Comparison of ENCODE assay signal across 20 cellular contexts in genomic region chr4:111883557-111883999, GRCh38.
A peak's percentile ranks its signal among the peaks of the same experiment; 100 is the strongest.
DNase-seq lines count a peak whose midpoint lies in the region; TF ChIP-seq lines count a peak whose summit lies in the region.
"Had no signal": no experiment of that assay in that cellular context is flagged by ENCODE, and none has a peak within 500 bp of the region (broad histone marks: within the 10 kb centered on the region; RNA-seq: fewer than 3 reads in every experiment).

No MANE protein-coding gene starts in this region.

- no peaks in the 10 kb centered on the region for H3K27me3 Mint-ChIP-seq in activated T-cell treated with anti-CD3 and anti-CD28 coated beads, Interleukin-2, amount 50 U/mL, for 24 hours
- H3K27me3 Mint-ChIP-seq in activated T-helper 2 cell treated with anti-CD3 and anti-CD28 coated beads, Interferon-gamma antibody, Interleukin-2, Interleukin-4, amounts not matched to agents 10 μg/mL and 5 μg/mL and 100 μg/mL, durations not matched to agents 14 hours and 24 hours and 36 hours (ENCODE audit: low read depth), result no peaks in the 10 kb centered on the region
- H3K27me3 Mint-ChIP-seq: activated naive CD4-positive, alpha-beta T cell treated with anti-CD3 and anti-CD28 coated beads, Interleukin-2, amount 10 ng/mL, durations not matched to agents 7 days and 5 days; T-cell had no signal

- no peak overlapping the region for H3K4me3 Mint-ChIP-seq in activated T-cell treated with anti-CD3 and anti-CD28 coated beads, Interleukin-2, amount 50 U/mL, for 24 hours
- no peak overlapping the region for H3K4me3 Mint-ChIP-seq in activated T-helper 2 cell treated with anti-CD3 and anti-CD28 coated beads, Interferon-gamma antibody, Interleukin-2, Interleukin-4, amounts not matched to agents 10 μg/mL and 5 μg/mL and 100 μg/mL, durations not matched to agents 14 hours and 24 hours and 36 hours (ENCODE audit: low read depth)
- H3K4me3 Mint-ChIP-seq: activated naive CD4-positive, alpha-beta T cell treated with anti-CD3 and anti-CD28 coated beads, Interleukin-2, amount 10 ng/mL, durations not matched to agents 7 days and 5 days; T-cell had no signal

- peak; percentile 28 for DNase-seq in Ammon's horn (ENCODE audit: low spot score)
- peak; percentile 1 for DNase-seq in LHCN-M2 (ENCODE audit: low read depth)
- DNase-seq in NCI-H69 (lab: John Stamatoyannopoulos, UW), result peak; percentile 98
- peak; percentile 37 for DNase-seq in fibroblast of villous mesenchyme (ENCODE audit: low read depth)
- no peak for DNase-seq in activated T-cell treated with anti-CD3 and anti-CD28 coated beads, Interleukin-2, amount 50 U/mL, for 24 hours
- no peak for DNase-seq in coronary artery (ENCODE audit: low spot score)
- DNase-seq in activated T-helper 2 cell treated with anti-CD3 and anti-CD28 coated beads, Interferon-gamma antibody, Interleukin-2, Interleukin-4, amounts not matched to agents 10 μg/mL and 5 μg/mL and 100 μg/mL, durations not matched to agents 14 hours and 24 hours and 36 hours (ENCODE audit: low spot score), result no peak
- no peak for DNase-seq in midbrain (lab: John Stamatoyannopoulos, UW)
- DNase-seq: activated CD4-positive, CD25-positive, alpha-beta regulatory T cell treated with anti-CD3 and anti-CD28 coated beads, Interleukin-2, amount 50 U/mL, for 72 hours; activated CD8-positive, alpha-beta memory T cell treated with anti-CD3 and anti-CD28 coated beads, Interleukin-2, amount 50 U/mL, for 4 hours; activated naive CD4-positive, alpha-beta T cell treated with anti-CD3 and anti-CD28 coated beads, Interleukin-2, amount 10 ng/mL, durations not matched to agents 7 days and 5 days; effector memory CD4-positive, alpha-beta T cell; foreskin keratinocyte; KBM-7; NCI-H2171; Peyer's patch; stimulated activated naive CD4-positive, alpha-beta T cell treated with Interleukin-2 at 50 U/mL for 16 hours; T-cell had no signal

- H3K27ac ChIP-seq in coronary artery, result no peak overlapping the region
- H3K27ac ChIP-seq: foreskin keratinocyte, Peyer's patch had no signal

- no peaks in the 10 kb centered on the region for H3K36me3 Mint-ChIP-seq in activated T-cell treated with anti-CD3 and anti-CD28 coated beads, Interleukin-2, amount 50 U/mL, for 24 hours (ENCODE audit: low read depth)
- H3K36me3 Mint-ChIP-seq in activated T-helper 2 cell treated with anti-CD3 and anti-CD28 coated beads, Interferon-gamma antibody, Interleukin-2, Interleukin-4, amounts not matched to agents 10 μg/mL and 5 μg/mL and 100 μg/mL, durations not matched to agents 14 hours and 24 hours and 36 hours (ENCODE audit: low read depth), result no peaks in the 10 kb centered on the region
- H3K36me3 Mint-ChIP-seq: activated naive CD4-positive, alpha-beta T cell treated with anti-CD3 and anti-CD28 coated beads, Interleukin-2, amount 10 ng/mL, durations not matched to agents 7 days and 5 days; T-cell had no signal

- no peak overlapping the region for H3K27ac Mint-ChIP-seq in activated T-cell treated with anti-CD3 and anti-CD28 coated beads, Interleukin-2, amount 50 U/mL, for 24 hours
- H3K27ac Mint-ChIP-seq in activated T-helper 2 cell treated with anti-CD3 and anti-CD28 coated beads, Interferon-gamma antibody, Interleukin-2, Interleukin-4, amounts not matched to agents 10 μg/mL and 5 μg/mL and 100 μg/mL, durations not matched to agents 14 hours and 24 hours and 36 hours, result no peak overlapping the region
- H3K27ac Mint-ChIP-seq: activated naive CD4-positive, alpha-beta T cell treated with anti-CD3 and anti-CD28 coated beads, Interleukin-2, amount 10 ng/mL, durations not matched to agents 7 days and 5 days; T-cell had no signal

- TF ChIP-seq CTCF in fibroblast of villous mesenchyme (IDR thresholded peaks at IDR 0.05; ENCODE audit: insufficient read depth, low read depth, low read length), result no peak
- no peak for TF ChIP-seq CTCF in coronary artery (IDR thresholded peaks at IDR 0.05)

- H3K4me3 ChIP-seq in fibroblast of villous mesenchyme (ENCODE audit: low read depth, low read length), result no peak overlapping the region
- H3K4me3 ChIP-seq in coronary artery, result no peak overlapping the region
- H3K4me3 ChIP-seq: HAP-1, lung, Peyer's patch had no signal

- no peaks in the 10 kb centered on the region for H3K4me1 Mint-ChIP-seq in activated T-cell treated with anti-CD3 and anti-CD28 coated beads, Interleukin-2, amount 50 U/mL, for 24 hours (ENCODE audit: low read depth)
- no peaks in the 10 kb centered on the region for H3K4me1 Mint-ChIP-seq in activated T-helper 2 cell treated with anti-CD3 and anti-CD28 coated beads, Interferon-gamma antibody, Interleukin-2, Interleukin-4, amounts not matched to agents 10 μg/mL and 5 μg/mL and 100 μg/mL, durations not matched to agents 14 hours and 24 hours and 36 hours (ENCODE audit: low read depth)
- H3K4me1 Mint-ChIP-seq: activated naive CD4-positive, alpha-beta T cell treated with anti-CD3 and anti-CD28 coated beads, Interleukin-2, amount 10 ng/mL, durations not matched to agents 7 days and 5 days; T-cell had no signal

- intact Hi-C loops in activated T-helper 2 cell treated with anti-CD3 and anti-CD28 coated beads, Interferon-gamma antibody, Interleukin-2, Interleukin-4, amounts not matched to agents 10 μg/mL and 5 μg/mL and 100 μg/mL, durations not matched to agents 14 hours and 24 hours and 36 hours (cut with micrococcal nuclease), result no loop called here

- H3K9me3 Mint-ChIP-seq in activated T-cell treated with anti-CD3 and anti-CD28 coated beads, Interleukin-2, amount 50 U/mL, for 24 hours, result no peaks in the 10 kb centered on the region
- H3K9me3 Mint-ChIP-seq in activated T-helper 2 cell treated with anti-CD3 and anti-CD28 coated beads, Interferon-gamma antibody, Interleukin-2, Interleukin-4, amounts not matched to agents 10 μg/mL and 5 μg/mL and 100 μg/mL, durations not matched to agents 14 hours and 24 hours and 36 hours, result no peaks in the 10 kb centered on the region
- H3K9me3 Mint-ChIP-seq: activated naive CD4-positive, alpha-beta T cell treated with anti-CD3 and anti-CD28 coated beads, Interleukin-2, amount 10 ng/mL, durations not matched to agents 7 days and 5 days; T-cell had no signal

Comparison
In these comparisons a context has a peak if more than half of its experiments do, and no peak if none do; other contexts are left out.
1. DNase-seq: peak in Ammon's horn (single experiment), LHCN-M2 (single experiment), NCI-H69 (single experiment) and fibroblast of villous mesenchyme (single experiment); none in activated T-cell treated with anti-CD3 and anti-CD28 coated beads, Interleukin-2, amount 50 U/mL, for 24 hours (single experiment), coronary artery (single experiment), activated T-helper 2 cell treated with anti-CD3 and anti-CD28 coated beads, Interferon-gamma antibody, Interleukin-2, Interleukin-4, amounts not matched to agents 10 μg/mL and 5 μg/mL and 100 μg/mL, durations not matched to agents 14 hours and 24 hours and 36 hours (single experiment) and midbrain (single experiment).